ENCODE assay signal across 8 cellular contexts in the genomic region with DNA sequence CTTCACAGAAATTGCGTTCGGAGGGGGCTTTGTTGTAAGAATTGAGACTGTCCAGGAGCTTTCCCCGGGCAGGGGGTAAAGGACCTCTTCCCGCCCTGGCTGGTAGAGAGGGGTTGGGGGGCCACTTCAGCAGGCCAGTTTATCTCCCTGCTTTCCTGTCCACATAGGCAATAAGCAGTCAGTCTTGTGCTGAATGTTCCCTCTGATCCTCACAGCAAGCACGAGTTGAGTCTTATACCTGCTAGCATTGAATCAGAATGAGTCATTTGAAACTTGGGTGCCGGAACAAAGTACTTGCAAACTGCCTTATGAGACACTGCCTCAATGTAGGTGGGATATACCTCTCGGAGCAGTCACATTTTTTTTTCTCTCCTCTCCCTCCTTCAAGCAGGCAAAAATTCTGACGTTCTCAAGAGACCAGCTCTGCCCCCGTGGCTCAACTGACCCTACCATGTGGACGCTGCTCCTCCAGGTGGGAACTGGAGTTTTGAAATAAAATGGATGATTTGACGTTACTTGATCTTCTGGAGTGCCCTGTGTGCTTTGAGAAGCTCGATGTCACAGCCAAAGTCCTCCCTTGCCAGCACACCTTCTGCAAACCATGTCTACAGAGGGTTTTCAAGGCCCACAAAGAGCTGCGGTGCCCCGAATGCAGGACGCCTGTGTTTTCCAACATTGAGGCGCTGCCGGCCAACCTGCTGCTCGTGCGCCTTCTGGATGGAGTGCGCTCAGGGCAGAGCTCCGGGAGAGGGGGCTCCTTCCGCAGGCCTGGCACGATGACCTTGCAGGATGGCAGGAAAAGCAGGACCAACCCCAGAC. TPM values are rescaled to one million over a fixed set of nuclear protein-coding genes. Genes with fewer than 3 reads are reported as not detected.
DNase-seq lines count a peak whose midpoint lies in the region; TF ChIP-seq lines count a peak whose summit lies in the region.

No MANE protein-coding gene starts in this region.

- no peaks in the 10 kb centered on the region for H3K27me3 ChIP-seq in HUES6 (ENCODE audit: control insufficient read depth, insufficient read depth, low read length)

- DNase-seq in GM20000 (ENCODE audit: low spot score) (peak; percentile 16), epithelial cell of prostate (ENCODE audit: low read depth, low spot score) (peak; percentile 65), renal cortical epithelial cell (ENCODE audit: low read depth) (peak; percentile 95), KG1 (lab: John Stamatoyannopoulos, UW) (no peak), SHP77 treated with DMSO at 0.1 percent for 48 hours (lab: John Stamatoyannopoulos, UW) (no peak), NCI-H2196 treated with DMSO at 0.1 percent for 48 hours (lab: John Stamatoyannopoulos, UW; ENCODE audit: unreplicated experiment) (no peak), substantia nigra (lab: John Stamatoyannopoulos, UW) (no peak)

- peaks cover 51% of the 10 kb centered on the region for H3K4me1 ChIP-seq in HUES6 (ENCODE audit: control insufficient read depth, insufficient read depth, low read length)

- no peaks in the 10 kb centered on the region for H3K9me3 ChIP-seq in HUES6 (ENCODE audit: control insufficient read depth, insufficient read depth, low read depth, low read length)

- peak overlapping the region; percentile 81 for H3K9ac ChIP-seq in HUES6 (ENCODE audit: low read length)

- H3K4me3 ChIP-seq in HUES6 (ENCODE audit: low read depth, low read length): peak overlapping the region; percentile 50

- H3K36me3 ChIP-seq in HUES6 (ENCODE audit: control insufficient read depth, insufficient read depth, low read length): no peaks in the 10 kb centered on the region

- peak overlapping the region; percentile 71; the same call in 1 of the 2 replicates for H3K27ac ChIP-seq in HUES6 (ENCODE audit: low read depth, low read length)
- H3K27ac ChIP-seq in epithelial cell of prostate: peak overlapping the region; percentile 84
- H3K27ac ChIP-seq in substantia nigra (ENCODE audit: low read depth, low read length, poor library complexity, severe bottlenecking): no peak overlapping the region

- no peak for TF ChIP-seq CTCF in GM20000 (IDR thresholded peaks at IDR 0.05; ENCODE audit: extremely low read depth, missing control alignments)

RNA-seq across cellular contexts. Expression of gene SH3RF2, which starts 1.3 kb away (rescaled TPM):
- total RNA-seq in renal cortical epithelial cell: 7.6 and 8.1 TPM in 2 replicates

Comparison
In these comparisons a context has a peak if more than half of its experiments do, and no peak if none do; other contexts are left out.
1. DNase-seq: peak in GM20000 (single experiment), epithelial cell of prostate (single experiment) and renal cortical epithelial cell (single experiment); none in KG1 (single experiment), SHP77 treated with DMSO at 0.1 percent for 48 hours (single experiment), NCI-H2196 treated with DMSO at 0.1 percent for 48 hours (single experiment) and substantia nigra (0 of 49).